Comparison of ENCODE assay signal across 22 cellular contexts in the genomic region with DNA sequence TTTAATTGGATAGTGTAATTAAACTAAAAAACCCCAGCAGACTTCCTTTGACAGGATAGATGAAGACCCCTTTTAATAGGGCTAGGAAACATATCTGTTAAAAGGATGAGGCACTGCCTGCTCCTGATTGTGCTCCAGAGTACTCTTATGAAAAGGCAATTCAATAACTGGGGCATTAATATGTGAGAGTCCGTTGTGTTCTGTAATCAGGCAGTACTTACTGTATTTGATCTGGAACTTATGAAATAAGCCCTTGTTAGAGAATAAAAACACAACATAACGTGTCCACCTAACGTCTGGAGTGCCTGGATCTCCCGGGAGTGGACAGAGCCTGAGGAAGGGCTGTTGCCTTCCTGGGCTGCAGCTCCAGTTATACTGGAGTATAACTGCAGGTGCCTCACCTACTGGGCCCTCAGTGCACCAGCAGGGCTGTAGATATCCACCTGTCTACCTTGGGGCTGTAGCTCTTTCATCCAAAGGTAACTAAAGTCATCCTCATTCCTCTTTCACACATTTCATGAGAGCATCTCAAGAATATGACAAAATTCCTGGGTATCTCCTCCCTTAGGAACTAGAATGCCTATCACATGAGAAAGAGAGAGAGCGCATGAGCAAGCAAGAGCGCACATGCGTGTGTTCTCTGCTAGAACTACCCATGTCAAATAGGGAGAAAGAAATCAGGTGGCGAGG.
DNase-seq lines count a peak whose midpoint lies in the region; ATAC-seq, FAIRE-seq and TF ChIP-seq lines count a peak whose summit lies in the region.
"Had no signal": no experiment of that assay in that cellular context is flagged by ENCODE, and none has a peak within 500 bp of the region (broad histone marks: within the 10 kb centered on the region; RNA-seq: fewer than 3 reads in every experiment).

No MANE protein-coding gene starts in this region.

- no peak overlapping the region for H3K27ac ChIP-seq in astrocyte (ENCODE audit: low read depth, low read length)
- H3K27ac ChIP-seq: C4-2B had no signal

- H3K79me2 ChIP-seq in astrocyte (ENCODE audit: insufficient read depth, low read length) = no peaks in the 10 kb centered on the region

- H3K4me1 ChIP-seq in astrocyte (ENCODE audit: insufficient read depth, low read length) = peaks cover 4% of the 10 kb centered on the region

- peaks cover 30% of the 10 kb centered on the region for H3K36me3 Mint-ChIP-seq in astrocyte (ENCODE audit: low read depth, unreplicated experiment)
- peaks cover 20% of the 10 kb centered on the region for H3K36me3 Mint-ChIP-seq in mesothelial cell of epicardium

- H3K4me3 Mint-ChIP-seq in astrocyte (ENCODE audit: unreplicated experiment) (no peak overlapping the region), mesothelial cell of epicardium (no peak overlapping the region)
- H3K4me3 Mint-ChIP-seq: HFFc6, IgD-negative memory B cell had no signal

- peaks cover 24% of the 10 kb centered on the region for H4K20me1 ChIP-seq in astrocyte (ENCODE audit: insufficient read depth, low read length)

- no peak overlapping the region for H2AFZ ChIP-seq in astrocyte (ENCODE audit: low read depth, low read length)

- no peak overlapping the region for H3K4me3 ChIP-seq in astrocyte (ENCODE audit: insufficient read depth, low read depth, low read length)
- H3K4me3 ChIP-seq: GM12878 had no signal

- DNase-seq in COLO829 (ENCODE audit: low spot score) (peak; percentile 85), astrocyte (ENCODE audit: low read depth) (peak; percentile 23), mesothelial cell of epicardium (ENCODE audit: low spot score in 2 of 2, unreplicated experiment in 2 of 2) (no peak), pons (ENCODE audit: low spot score) (peak; percentile 12), activated gamma-delta T cell (lab: John Stamatoyannopoulos, UW) (no peak), iPS-NIHi11 (ENCODE audit: low spot score) (no peak)
- DNase-seq: DMS 273 treated with DMSO at 0.1 percent for 48 hours; GDM1; Kasumi-1; MM.1S; NCI-H1105 treated with DMSO at 0.1 percent for 48 hours; NCI-H1694 treated with DMSO at 0.1 percent for 48 hours; NK-92 treated with Interleukin-12 subunit alpha and Interleukin-12 subunit beta, amount 100 ng/mL, for 24 hours; SHP77 had no signal

- H3K27ac Mint-ChIP-seq in astrocyte (ENCODE audit: unreplicated experiment) (no peak overlapping the region), mesothelial cell of epicardium (peak overlapping the region; percentile 19)

- no peaks in the 10 kb centered on the region for H3K27me3 ChIP-seq in astrocyte (ENCODE audit: insufficient read depth, low read length)

- no peak overlapping the region for H3K9ac ChIP-seq in astrocyte (ENCODE audit: low read length)

- no peak for FAIRE-seq in astrocyte (lab: Jason Lieb, UNC)
- FAIRE-seq: GM12878, GM18507, H1 had no signal

- H3K27me3 Mint-ChIP-seq in astrocyte (ENCODE audit: low read depth, unreplicated experiment) (no peaks in the 10 kb centered on the region), mesothelial cell of epicardium (ENCODE audit: low read depth) (no peaks in the 10 kb centered on the region)
- H3K27me3 Mint-ChIP-seq: IgD-negative memory B cell had no signal

- TF ChIP-seq CTCF in astrocyte (IDR thresholded peaks at IDR 0.05; ENCODE audit: insufficient read depth, low read depth, low read length) (no peak), mesothelial cell of epicardium (IDR thresholded peaks at IDR 0.05; ENCODE audit: unreplicated experiment) (no peak)

- no peak for ATAC-seq in GM18858 (IDR thresholded peaks at IDR 0.05; ENCODE audit: unreplicated experiment)
- ATAC-seq in HG02938 (IDR thresholded peaks at IDR 0.05; ENCODE audit: unreplicated experiment) = no peak
- ATAC-seq: GM12878 had no signal

- peaks cover 4% of the 10 kb centered on the region for H3K36me3 ChIP-seq in astrocyte (ENCODE audit: insufficient read depth, low read length)

- H3K4me2 ChIP-seq in astrocyte (ENCODE audit: low read length) = no peak overlapping the region

- H3K9me3 Mint-ChIP-seq in astrocyte (ENCODE audit: unreplicated experiment) (peaks cover 18% of the 10 kb centered on the region), mesothelial cell of epicardium (peaks cover 12% of the 10 kb centered on the region)

- H3K4me1 Mint-ChIP-seq in astrocyte (ENCODE audit: low read depth, unreplicated experiment) (peaks cover 17% of the 10 kb centered on the region), mesothelial cell of epicardium (peaks cover 35% of the 10 kb centered on the region)
- H3K4me1 Mint-ChIP-seq: IgD-negative memory B cell had no signal

- no peaks in the 10 kb centered on the region for H3K9me3 ChIP-seq in astrocyte (ENCODE audit: insufficient read depth, low read depth, low read length)

Comparison
In these comparisons a context has a peak if more than half of its experiments do, and no peak if none do; other contexts are left out.
1. DNase-seq: peak in COLO829 (single experiment), astrocyte (single experiment) and pons (single experiment); none in mesothelial cell of epicardium (0 of 2), activated gamma-delta T cell (single experiment) and iPS-NIHi11 (single experiment).